In genomic region chr12:64097346-64098105, GRCh38 we compare ENCODE assay signal across 19 cellular contexts.
A peak's percentile ranks its signal among the peaks of the same experiment; 100 is the strongest.
DNase-seq lines count a peak whose midpoint lies in the region; FAIRE-seq and TF ChIP-seq lines count a peak whose summit lies in the region.
"Had no signal": no experiment of that assay in that cellular context is flagged by ENCODE, and none has a peak within 500 bp of the region (broad histone marks: within the 10 kb centered on the region; RNA-seq: fewer than 3 reads in every experiment).

No MANE protein-coding gene starts in this region.

- H3K18ac ChIP-seq in mesenchymal stem cell (ENCODE audit: low read depth in 1 of 2, low read length in 2 of 2), result peak overlapping the region in 1 of 2 experiments; percentile 8

- H3K36me3 ChIP-seq in astrocyte (ENCODE audit: insufficient read depth, low read length), result peaks cover 2% of the 10 kb centered on the region
- peaks cover 6 to 56% of the 10 kb centered on the region in 2 experiments for H3K36me3 ChIP-seq in mesenchymal stem cell (ENCODE audit: control insufficient read depth in 1 of 2, insufficient read depth in 2 of 2, low read depth in 1 of 2, low read length in 2 of 2)
- H3K36me3 ChIP-seq: left lung had no signal

- H2BK15ac ChIP-seq in mesenchymal stem cell (ENCODE audit: low read depth, poor library complexity, severe bottlenecking), result no peak overlapping the region

- H3K4me3 Mint-ChIP-seq in astrocyte (ENCODE audit: unreplicated experiment), result no peak overlapping the region
- H3K4me3 Mint-ChIP-seq in activated CD4-positive, alpha-beta T cell treated with anti-CD3 and anti-CD28 coated beads, Interleukin-2, amount 10 ng/mL, durations not matched to agents 24 days and 14 days, result no peak overlapping the region
- H3K4me3 Mint-ChIP-seq: activated B cell treated with CpG ODN at 0.5 μM for 24 hours; activated T-helper 17 cell treated with anti-CD3 and anti-CD28 coated beads, Interleukin-2, amount 50 U/mL, for 72 hours; T-helper 1 cell treated with Interleukin-12 subunit alpha and Interleukin-12 subunit beta and Interleukin-4 antibody, amounts not matched to agents 30 μg/mL and 1 μg/mL, for 36 hours had no signal

- no peak for TF ChIP-seq CTCF in astrocyte (IDR thresholded peaks at IDR 0.05; ENCODE audit: insufficient read depth, low read depth, low read length)

- H3K27me3 ChIP-seq in astrocyte (ENCODE audit: insufficient read depth, low read length), result no peaks in the 10 kb centered on the region
- H3K27me3 ChIP-seq in mesenchymal stem cell (ENCODE audit: control insufficient read depth in 1 of 2, insufficient read depth in 1 of 2, low read length in 2 of 2), result no peaks in the 10 kb centered on the region
- H3K27me3 ChIP-seq: foreskin keratinocyte, left lung had no signal

- H3K9me3 ChIP-seq in astrocyte (ENCODE audit: insufficient read depth, low read depth, low read length) (no peaks in the 10 kb centered on the region), mesenchymal stem cell (ENCODE audit: control insufficient read depth, low read length) (no peaks in the 10 kb centered on the region)
- H3K9me3 ChIP-seq: left lung had no signal

- DNase-seq in DMS53 treated with DMSO at 0.1 percent for 48 hours (lab: John Stamatoyannopoulos, UW; ENCODE audit: unreplicated experiment), result peak; percentile 33
- DNase-seq in LHCN-M2 (ENCODE audit: low read depth), result peak; percentile 72
- DNase-seq in astrocyte (ENCODE audit: low read depth), result peak; percentile 45
- DNase-seq in mesenchymal stem cell, result no peak
- no peak for DNase-seq in NCI-H526 (lab: John Stamatoyannopoulos, UW)
- no peak for DNase-seq in kidney glomerular epithelial cell (lab: John Stamatoyannopoulos, UW)
- DNase-seq in activated CD4-positive, alpha-beta T cell treated with anti-CD3 and anti-CD28 coated beads, Interleukin-2, amount 10 ng/mL, durations not matched to agents 24 days and 14 days, result no peak
- DNase-seq: activated B cell treated with CpG ODN at 0.5 μM for 24 hours; central memory CD4-positive, alpha-beta T cell; effector memory CD4-positive, alpha-beta T cell; foreskin keratinocyte; left lung; MV-4-11; Right ventricle myocardium superior; stimulated activated CD4-positive, alpha-beta T cell treated with anti-CD3 and anti-CD28 coated beads, Interleukin-2, amount 100 ng/mL, for 48 hours had no signal

- H3K4me1 ChIP-seq in astrocyte (ENCODE audit: insufficient read depth, low read length) (peaks cover 38% of the 10 kb centered on the region), mesenchymal stem cell (ENCODE audit: control insufficient read depth, insufficient read depth, low read depth, low read length) (peaks cover 2% of the 10 kb centered on the region)
- H3K4me1 ChIP-seq: foreskin keratinocyte, left lung had no signal

- WGBS in mesenchymal stem cell, result 61% methylated on average over 4 of the region's 5 CpGs

- H3K4me1 Mint-ChIP-seq in astrocyte (ENCODE audit: low read depth, unreplicated experiment), result peaks cover 35% of the 10 kb centered on the region
- no peaks in the 10 kb centered on the region for H3K4me1 Mint-ChIP-seq in activated CD4-positive, alpha-beta T cell treated with anti-CD3 and anti-CD28 coated beads, Interleukin-2, amount 10 ng/mL, durations not matched to agents 24 days and 14 days
- H3K4me1 Mint-ChIP-seq: activated B cell treated with CpG ODN at 0.5 μM for 24 hours; activated T-helper 17 cell treated with anti-CD3 and anti-CD28 coated beads, Interleukin-2, amount 50 U/mL, for 72 hours had no signal

- intact Hi-C loops in activated CD4-positive, alpha-beta T cell treated with anti-CD3 and anti-CD28 coated beads, Interleukin-2, amount 10 ng/mL, durations not matched to agents 24 days and 14 days (cut with micrococcal nuclease), result no loop called here

- H3K4ac ChIP-seq in mesenchymal stem cell (ENCODE audit: low read depth in 1 of 2, low read length in 2 of 2), result no peak overlapping the region

- H2AFZ ChIP-seq in astrocyte (ENCODE audit: low read depth, low read length) (no peak overlapping the region), mesenchymal stem cell (ENCODE audit: low read depth, low read length) (no peak overlapping the region)

- FAIRE-seq in astrocyte (lab: Jason Lieb, UNC), result no peak
- FAIRE-seq: H1 had no signal

- no peak overlapping the region for H2BK12ac ChIP-seq in mesenchymal stem cell (ENCODE audit: low read length in 2 of 2)

- no peak overlapping the region for H3K14ac ChIP-seq in mesenchymal stem cell (ENCODE audit: low read length in 2 of 2)

- no peak overlapping the region for H4K91ac ChIP-seq in mesenchymal stem cell (ENCODE audit: low read length)

- H3K27ac ChIP-seq in astrocyte (ENCODE audit: low read depth, low read length), result no peak overlapping the region
- H3K27ac ChIP-seq in mesenchymal stem cell (ENCODE audit: low read length, poor library complexity, severe bottlenecking), result peak overlapping the region; percentile 10
- H3K27ac ChIP-seq: foreskin keratinocyte, HL-60, left lung had no signal

- no peaks in the 10 kb centered on the region for H3K79me2 ChIP-seq in astrocyte (ENCODE audit: insufficient read depth, low read length)

- no peak overlapping the region for H3K23ac ChIP-seq in mesenchymal stem cell (ENCODE audit: low read length in 2 of 2)

- H3K27ac Mint-ChIP-seq in astrocyte (ENCODE audit: unreplicated experiment), result peak overlapping the region; percentile 47
- no peak overlapping the region for H3K27ac Mint-ChIP-seq in activated CD4-positive, alpha-beta T cell treated with anti-CD3 and anti-CD28 coated beads, Interleukin-2, amount 10 ng/mL, durations not matched to agents 24 days and 14 days
- H3K27ac Mint-ChIP-seq: activated B cell treated with CpG ODN at 0.5 μM for 24 hours; activated T-helper 17 cell treated with anti-CD3 and anti-CD28 coated beads, Interleukin-2, amount 50 U/mL, for 72 hours; T-helper 1 cell treated with Interleukin-12 subunit alpha and Interleukin-12 subunit beta and Interleukin-4 antibody, amounts not matched to agents 30 μg/mL and 1 μg/mL, for 36 hours had no signal

- H3K9ac ChIP-seq in astrocyte (ENCODE audit: low read length), result no peak overlapping the region
- H3K9ac ChIP-seq in mesenchymal stem cell (ENCODE audit: low read length), result peak overlapping the region; percentile 58

- peaks cover 7% of the 10 kb centered on the region for H3K79me1 ChIP-seq in mesenchymal stem cell (replicated peaks; ENCODE audit: low read length, poor library complexity, severe bottlenecking)

- peaks cover 6% of the 10 kb centered on the region for H3K36me3 Mint-ChIP-seq in astrocyte (ENCODE audit: low read depth, unreplicated experiment)
- H3K36me3 Mint-ChIP-seq in activated CD4-positive, alpha-beta T cell treated with anti-CD3 and anti-CD28 coated beads, Interleukin-2, amount 10 ng/mL, durations not matched to agents 24 days and 14 days (ENCODE audit: low read depth), result no peaks in the 10 kb centered on the region

- H3K4me2 ChIP-seq in astrocyte (ENCODE audit: low read length) (no peak overlapping the region), mesenchymal stem cell (ENCODE audit: low read length, poor library complexity, severe bottlenecking) (no peak overlapping the region)

- H4K20me1 ChIP-seq in astrocyte (ENCODE audit: insufficient read depth, low read length), result no peaks in the 10 kb centered on the region

- no peak overlapping the region for H3K4me3 ChIP-seq in astrocyte (ENCODE audit: insufficient read depth, low read depth, low read length)
- no peak overlapping the region for H3K4me3 ChIP-seq in mesenchymal stem cell (ENCODE audit: insufficient read depth in 1 of 2, low read depth in 1 of 2, low read length in 2 of 2)
- H3K4me3 ChIP-seq: left lung had no signal

- no peaks in the 10 kb centered on the region for H3K9me3 Mint-ChIP-seq in astrocyte (ENCODE audit: unreplicated experiment)
- H3K9me3 Mint-ChIP-seq in activated CD4-positive, alpha-beta T cell treated with anti-CD3 and anti-CD28 coated beads, Interleukin-2, amount 10 ng/mL, durations not matched to agents 24 days and 14 days, result no peaks in the 10 kb centered on the region
- H3K9me3 Mint-ChIP-seq: activated B cell treated with CpG ODN at 0.5 μM for 24 hours; activated T-helper 17 cell treated with anti-CD3 and anti-CD28 coated beads, Interleukin-2, amount 50 U/mL, for 72 hours; T-helper 1 cell treated with Interleukin-12 subunit alpha and Interleukin-12 subunit beta and Interleukin-4 antibody, amounts not matched to agents 30 μg/mL and 1 μg/mL, for 36 hours had no signal

- H2BK120ac ChIP-seq in mesenchymal stem cell (ENCODE audit: low read depth, low read length), result no peak overlapping the region

- H4K8ac ChIP-seq in mesenchymal stem cell (ENCODE audit: low read length), result no peak overlapping the region

- no peaks in the 10 kb centered on the region for H3K27me3 Mint-ChIP-seq in astrocyte (ENCODE audit: low read depth, unreplicated experiment)
- H3K27me3 Mint-ChIP-seq in activated CD4-positive, alpha-beta T cell treated with anti-CD3 and anti-CD28 coated beads, Interleukin-2, amount 10 ng/mL, durations not matched to agents 24 days and 14 days, result peaks cover 6% of the 10 kb centered on the region
- H3K27me3 Mint-ChIP-seq: activated B cell treated with CpG ODN at 0.5 μM for 24 hours had no signal

- no peak overlapping the region for H2BK5ac ChIP-seq in mesenchymal stem cell (ENCODE audit: low read depth, low read length, poor library complexity, severe bottlenecking)

- no peak overlapping the region for H2AK5ac ChIP-seq in mesenchymal stem cell (ENCODE audit: low read length, severe bottlenecking)

Comparison
In these comparisons a context has a peak if more than half of its experiments do, and no peak if none do; other contexts are left out.
1. DNase-seq: peak in DMS53 treated with DMSO at 0.1 percent for 48 hours (single experiment), LHCN-M2 (single experiment) and astrocyte (single experiment); none in mesenchymal stem cell (single experiment), NCI-H526 (0 of 2), kidney glomerular epithelial cell (single experiment) and activated CD4-positive, alpha-beta T cell treated with anti-CD3 and anti-CD28 coated beads, Interleukin-2, amount 10 ng/mL, durations not matched to agents 24 days and 14 days (single experiment).